In the genomic region with DNA sequence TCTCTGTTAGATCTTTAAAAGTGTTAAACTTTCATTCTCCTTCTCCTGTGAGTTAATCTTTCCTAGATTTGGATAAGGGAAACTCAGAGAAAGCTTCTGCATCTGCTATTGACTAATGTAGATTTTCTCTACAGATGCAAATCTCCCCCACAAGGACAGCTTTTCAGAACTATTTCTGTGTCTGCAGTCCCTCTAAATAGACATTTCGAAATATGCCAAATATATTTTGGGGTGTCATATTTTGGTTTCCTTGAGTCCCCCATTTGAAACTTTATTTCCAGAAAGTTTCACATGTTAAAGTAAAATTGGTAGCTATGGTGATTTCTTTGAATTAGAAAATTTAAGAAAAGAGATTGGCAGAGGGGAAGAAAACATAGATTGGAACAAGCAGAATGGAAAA, we compare ENCODE assay signal across 1 cellular context.
TF ChIP-seq lines count a peak whose summit lies in the region.

No MANE protein-coding gene starts in this region.

TF ChIP-seq in GM12878, 131 proteins besides CTCF, POLR2A, EP300 and RAD21 (continued from another document):
- TF ChIP-seq ZBTB40 (IDR thresholded peaks at IDR 0.05; ENCODE audit: borderline replicate concordance) (no peak), POU2F2 (IDR thresholded peaks at IDR 0.05; ENCODE audit: borderline replicate concordance, low read depth, low read length) (no peak), ZNF687 (IDR thresholded peaks at IDR 0.05) (no peak), GABPA (IDR thresholded peaks at IDR 0.05; ENCODE audit: low read depth) (no peak), TBL1XR1 (IDR thresholded peaks at IDR 0.05; ENCODE audit: low read depth, low read length) (peak; percentile 49; the same call in 1 of the 2 replicates), NFXL1 (IDR thresholded peaks at IDR 0.05; ENCODE audit: borderline replicate concordance) (no peak), DPF2 (IDR thresholded peaks at IDR 0.05) (no peak), RUNX3 (IDR thresholded peaks at IDR 0.05; ENCODE audit: low read length) (peak; percentile 48; the same call in 1 of the 2 replicates), NFIC (IDR thresholded peaks at IDR 0.05; ENCODE audit: low read depth, low read length) (peak; percentile 68; the same call in 1 of the 2 replicates), TAF1 (IDR thresholded peaks at IDR 0.05; ENCODE audit: borderline replicate concordance, low read depth, low read length) (no peak)
- TF ChIP-seq, protein P1, sequence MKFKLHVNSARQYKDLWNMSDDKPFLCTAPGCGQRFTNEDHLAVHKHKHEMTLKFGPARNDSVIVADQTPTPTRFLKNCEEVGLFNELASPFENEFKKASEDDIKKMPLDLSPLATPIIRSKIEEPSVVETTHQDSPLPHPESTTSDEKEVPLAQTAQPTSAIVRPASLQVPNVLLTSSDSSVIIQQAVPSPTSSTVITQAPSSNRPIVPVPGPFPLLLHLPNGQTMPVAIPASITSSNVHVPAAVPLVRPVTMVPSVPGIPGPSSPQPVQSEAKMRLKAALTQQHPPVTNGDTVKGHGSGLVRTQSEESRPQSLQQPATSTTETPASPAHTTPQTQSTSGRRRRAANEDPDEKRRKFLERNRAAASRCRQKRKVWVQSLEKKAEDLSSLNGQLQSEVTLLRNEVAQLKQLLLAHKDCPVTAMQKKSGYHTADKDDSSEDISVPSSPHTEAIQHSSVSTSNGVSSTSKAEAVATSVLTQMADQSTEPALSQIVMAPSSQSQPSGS (IDR thresholded peaks at IDR 0.05; ENCODE audit: low read length): peak; percentile 59; the same call in 1 of the 2 replicates
- TF ChIP-seq, protein P2, sequence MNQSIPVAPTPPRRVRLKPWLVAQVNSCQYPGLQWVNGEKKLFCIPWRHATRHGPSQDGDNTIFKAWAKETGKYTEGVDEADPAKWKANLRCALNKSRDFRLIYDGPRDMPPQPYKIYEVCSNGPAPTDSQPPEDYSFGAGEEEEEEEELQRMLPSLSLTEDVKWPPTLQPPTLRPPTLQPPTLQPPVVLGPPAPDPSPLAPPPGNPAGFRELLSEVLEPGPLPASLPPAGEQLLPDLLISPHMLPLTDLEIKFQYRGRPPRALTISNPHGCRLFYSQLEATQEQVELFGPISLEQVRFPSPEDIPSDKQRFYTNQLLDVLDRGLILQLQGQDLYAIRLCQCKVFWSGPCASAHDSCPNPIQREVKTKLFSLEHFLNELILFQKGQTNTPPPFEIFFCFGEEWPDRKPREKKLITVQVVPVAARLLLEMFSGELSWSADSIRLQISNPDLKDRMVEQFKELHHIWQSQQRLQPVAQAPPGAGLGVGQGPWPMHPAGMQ (IDR thresholded peaks at IDR 0.05; ENCODE audit: borderline replicate concordance): no peak
